In genomic region chr2:20524412-20525040, GRCh38 we compare ENCODE assay signal across 8 cellular contexts.
A peak's percentile ranks its signal among the peaks of the same experiment; 100 is the strongest.
DNase-seq lines count a peak whose midpoint lies in the region; ATAC-seq and TF ChIP-seq lines count a peak whose summit lies in the region.

No MANE protein-coding gene starts in this region.

- TF ChIP-seq POLR2A in thyroid gland (IDR thresholded peaks at IDR 0.05), result no peak

- no peaks in the 10 kb centered on the region for H3K9me2 ChIP-seq in Karpas-422 (replicated peaks; ENCODE audit: insufficient read depth, low read length)

- no peak for TF ChIP-seq CTCF in GM10266 (IDR thresholded peaks at IDR 0.05; ENCODE audit: control insufficient read depth, insufficient read depth, low read depth, missing control alignments)
- no peak for TF ChIP-seq CTCF in right atrium auricular region (IDR thresholded peaks at IDR 0.05)
- TF ChIP-seq CTCF in thyroid gland (IDR thresholded peaks at IDR 0.05), result no peak

- H3K4me1 ChIP-seq in Karpas-422 (ENCODE audit: low read length) (peaks cover 43% of the 10 kb centered on the region), right atrium auricular region (peaks cover 0 to 58% of the 10 kb centered on the region in 2 donors), thyroid gland (peaks cover 17 to 46% of the 10 kb centered on the region in 2 donors)

- peak; percentile 72 for ATAC-seq in GM21619 (IDR thresholded peaks at IDR 0.05; ENCODE audit: unreplicated experiment)

- intact Hi-C loops in thyroid gland (cut with DNase I), result loop anchor here (10.0 kb wide), 1 partner anchor 110 kb away; no protein-coding TSS in a partner anchor

- H3K79me2 ChIP-seq in Karpas-422 (ENCODE audit: low read length), result no peaks in the 10 kb centered on the region

- H3K27ac ChIP-seq in Karpas-422 (ENCODE audit: low read length) (no peak overlapping the region), right atrium auricular region (peak overlapping the region; percentile 49 to 65), thyroid gland (peak overlapping the region; percentile 32 to 91 (median 36))

- H3K4me2 ChIP-seq in Karpas-422 (ENCODE audit: low read depth, low read length, poor library complexity, severe bottlenecking), result peak overlapping the region; percentile 66

- peak overlapping the region; percentile 33 for H3K9ac ChIP-seq in Karpas-422 (ENCODE audit: low read length)

- H3K4me3 ChIP-seq in Karpas-422 (ENCODE audit: low read length) (peak overlapping the region; percentile 42; the same call in 1 of the 2 replicates), right atrium auricular region (no peak overlapping the region), thyroid gland (replicated peaks in 1 of 3) (no peak overlapping the region)

- H4K20me1 ChIP-seq in Karpas-422 (ENCODE audit: insufficient read depth, low read depth, low read length), result no peaks in the 10 kb centered on the region

- H3K9me3 ChIP-seq in Karpas-422 (ENCODE audit: low read length), result no peaks in the 10 kb centered on the region
- no peaks in the 10 kb centered on the region for H3K9me3 ChIP-seq in right atrium auricular region
- H3K9me3 ChIP-seq in thyroid gland, result no peaks in the 10 kb centered on the region

- H3K27me3 ChIP-seq in Karpas-422 (ENCODE audit: low read length) (no peaks in the 10 kb centered on the region), right atrium auricular region (no peaks in the 10 kb centered on the region), thyroid gland (no peaks in the 10 kb centered on the region)

- 70 to 75% methylated on average over 14 to 16 of the region's 16 CpGs for WGBS in thyroid gland, 2 donors

- no peak overlapping the region for H2AFZ ChIP-seq in Karpas-422 (ENCODE audit: low read length)

- DNase-seq in GM10266 (ENCODE audit: extremely low spot score), result peak; percentile 32
- DNase-seq in Karpas-422, result peak; percentile 78
- no peak for DNase-seq in right atrium auricular region (ENCODE audit: low spot score)
- DNase-seq in thyroid gland, result peak; percentile 33 to 34
- no peak for DNase-seq in GOT3 (lab: John Stamatoyannopoulos, UW)
- DNase-seq in activated effector memory CD4-positive, alpha-beta T cell treated with anti-CD3 and anti-CD28 coated beads, Interleukin-2, amount 50 U/mL, for 16 hours, result no peak
- no peak for DNase-seq in SIG-M5 (lab: John Stamatoyannopoulos, UW)

- H3K36me3 ChIP-seq in Karpas-422 (ENCODE audit: insufficient read depth, low read length) (no peaks in the 10 kb centered on the region), right atrium auricular region (no peaks in the 10 kb centered on the region), thyroid gland (no peaks in the 10 kb centered on the region)

Comparison
In these comparisons a context has a peak if more than half of its experiments do, and no peak if none do; other contexts are left out.
1. DNase-seq: peak in GM10266 (single experiment), Karpas-422 (single experiment) and thyroid gland (2 of 2); none in right atrium auricular region (single experiment), GOT3 (single experiment), activated effector memory CD4-positive, alpha-beta T cell treated with anti-CD3 and anti-CD28 coated beads, Interleukin-2, amount 50 U/mL, for 16 hours (single experiment) and SIG-M5 (single experiment).